ENCODE assay signal across 9 cellular contexts in genomic region chr12:124352839-124353238, GRCh38. TPM values are rescaled to one million over a fixed set of nuclear protein-coding genes. Genes with fewer than 3 reads are reported as not detected.
DNase-seq lines count a peak whose midpoint lies in the region; ATAC-seq and TF ChIP-seq lines count a peak whose summit lies in the region.
"Had no signal": no experiment of that assay in that cellular context is flagged by ENCODE, and none has a peak within 500 bp of the region (broad histone marks: within the 10 kb centered on the region; RNA-seq: fewer than 3 reads in every experiment).

No MANE protein-coding gene starts in this region.

- no peak overlapping the region for H2AFZ ChIP-seq in mammary epithelial cell (ENCODE audit: low read depth, low read length)

- intact Hi-C loops in prostate gland (cut with DNase I) = no loop called here
- intact Hi-C loops in mammary epithelial cell (cut with micrococcal nuclease) = no loop called here

- no peaks in the 10 kb centered on the region for H3K27me3 ChIP-seq in prostate gland (replicated peaks; ENCODE audit: insufficient read depth)
- H3K27me3 ChIP-seq in mammary epithelial cell (ENCODE audit: insufficient read depth, low read length) = no peaks in the 10 kb centered on the region

- no peak overlapping the region for H3K27ac Mint-ChIP-seq in activated naive CD8-positive, alpha-beta T cell treated with anti-CD3 and anti-CD28 coated beads, Interleukin-2, amount 50 U/mL, for 24 hours
- H3K27ac Mint-ChIP-seq: activated naive CD8-positive, alpha-beta T cell had no signal

- H3K27ac ChIP-seq in prostate gland = peak overlapping the region in 1 of 2 donors; percentile 12
- H3K27ac ChIP-seq in mammary epithelial cell (ENCODE audit: insufficient read depth, low read depth, low read length) = no peak overlapping the region

- in situ Hi-C loops in mammary epithelial cell (cut with MboI; ENCODE audit: low sequenced_read_pairs in 2 of 2) = no loop called here

- 26% methylated on average over 9 of the region's 9 CpGs for WGBS in prostate gland
- WGBS in mammary epithelial cell (ENCODE audit: low coverage, missing lambda C conversion rate) = 83% methylated on average over 3 of the region's 9 CpGs

- H3K79me2 ChIP-seq in mammary epithelial cell (ENCODE audit: insufficient read depth, low read length) = no peaks in the 10 kb centered on the region

- TF ChIP-seq CTCF in fibroblast of mammary gland (conservative IDR thresholded peaks at IDR 0.05; ENCODE audit: control insufficient read depth, insufficient read depth, low read depth, low read length) (no peak), prostate gland (IDR thresholded peaks at IDR 0.05) (no peak), mammary epithelial cell (conservative IDR thresholded peaks at IDR 0.05 in 1 of 2, IDR thresholded peaks at IDR 0.05 in 1 of 2; ENCODE audit: extremely low read depth in 1 of 2, insufficient read depth in 1 of 2, low read depth in 1 of 2, low read length in 2 of 2) (no peak)

- no peaks in the 10 kb centered on the region for H3K9me3 Mint-ChIP-seq in activated naive CD8-positive, alpha-beta T cell treated with anti-CD3 and anti-CD28 coated beads, Interleukin-2, amount 50 U/mL, for 24 hours

- peaks cover 8 to 45% of the 10 kb centered on the region in 2 donors for H3K36me3 ChIP-seq in prostate gland
- H3K36me3 ChIP-seq in mammary epithelial cell (ENCODE audit: insufficient read depth, low read length) = peaks cover 16% of the 10 kb centered on the region

- H3K36me3 Mint-ChIP-seq in activated naive CD8-positive, alpha-beta T cell treated with anti-CD3 and anti-CD28 coated beads, Interleukin-2, amount 50 U/mL, for 24 hours (ENCODE audit: low read depth) = peaks cover 17% of the 10 kb centered on the region
- H3K36me3 Mint-ChIP-seq: activated naive CD8-positive, alpha-beta T cell had no signal

- dilution Hi-C loops in mammary epithelial cell (cut with HindIII; ENCODE audit: low sequenced_read_pairs) = loop anchor here (10.0 kb wide), 2 partner anchors 208 to 382 kb away; no protein-coding TSS in a partner anchor

- H3K9ac ChIP-seq in mammary epithelial cell (ENCODE audit: insufficient read depth, low read length) = no peak overlapping the region

- peaks cover 6% of the 10 kb centered on the region for H3K4me1 ChIP-seq in prostate gland (replicated peaks)
- no peaks in the 10 kb centered on the region for H3K4me1 ChIP-seq in mammary epithelial cell (ENCODE audit: insufficient read depth, low read length)

- DNase-seq in EH (ENCODE audit: low read depth) (peak; percentile 41), NCI-H69 (lab: John Stamatoyannopoulos, UW) (peak; percentile 43), fibroblast of mammary gland (ENCODE audit: low read depth) (peak; percentile 64), prostate gland (ENCODE audit: low spot score) (peak; percentile 24), NCI-H2107 treated with DMSO at 0.1 percent for 48 hours (lab: John Stamatoyannopoulos, UW; ENCODE audit: unreplicated experiment) (no peak), mammary epithelial cell (no peak)
- DNase-seq in activated naive CD8-positive, alpha-beta T cell treated with anti-CD3 and anti-CD28 coated beads, Interleukin-2, amount 50 U/mL, for 24 hours = no peak

- H3K9me3 ChIP-seq in prostate gland (no peaks in the 10 kb centered on the region), mammary epithelial cell (replicated peaks; ENCODE audit: insufficient read depth, low read length) (no peaks in the 10 kb centered on the region)

- no peaks in the 10 kb centered on the region for H3K27me3 Mint-ChIP-seq in activated naive CD8-positive, alpha-beta T cell treated with anti-CD3 and anti-CD28 coated beads, Interleukin-2, amount 50 U/mL, for 24 hours
- H3K27me3 Mint-ChIP-seq: activated naive CD8-positive, alpha-beta T cell had no signal

- H3K4me2 ChIP-seq in mammary epithelial cell (ENCODE audit: insufficient read depth, low read depth, low read length) = no peak overlapping the region

- CTCF ChIA-PET in mammary epithelial cell (lab: Charles Lee; ENCODE audit: low non-redundant PET) = no interaction called here

- ATAC-seq in GM19324 (IDR thresholded peaks at IDR 0.05; ENCODE audit: low FRiP score, unreplicated experiment) = no peak
- no peak for ATAC-seq in activated naive CD8-positive, alpha-beta T cell treated with anti-CD3 and anti-CD28 coated beads, Interleukin-2, amount 50 U/mL, for 24 hours

- H3K4me1 Mint-ChIP-seq in activated naive CD8-positive, alpha-beta T cell treated with anti-CD3 and anti-CD28 coated beads, Interleukin-2, amount 50 U/mL, for 24 hours = no peaks in the 10 kb centered on the region

- H4K20me1 ChIP-seq in mammary epithelial cell (ENCODE audit: insufficient read depth, low read length) = no peaks in the 10 kb centered on the region

- no TSS peak for BruUV-seq in mammary epithelial cell (replicated peaks; lab: Mats Ljungman, UMichigan)

- H3K4me3 Mint-ChIP-seq in activated naive CD8-positive, alpha-beta T cell treated with anti-CD3 and anti-CD28 coated beads, Interleukin-2, amount 50 U/mL, for 24 hours = no peak overlapping the region
- H3K4me3 Mint-ChIP-seq: activated naive CD8-positive, alpha-beta T cell had no signal

- no peak overlapping the region for H3K4me3 ChIP-seq in fibroblast of mammary gland (ENCODE audit: control insufficient read depth, low read depth, low read length)
- H3K4me3 ChIP-seq in prostate gland = no peak overlapping the region
- H3K4me3 ChIP-seq in mammary epithelial cell (replicated peaks in 1 of 3; ENCODE audit: insufficient read depth in 1 of 3, low read depth in 2 of 3, low read length in 3 of 3) = no peak overlapping the region

- TF ChIP-seq POLR2A in prostate gland (IDR thresholded peaks at IDR 0.05) = no peak

RNA-seq across cellular contexts. Expression of gene RFLNA, which starts 57.9 kb away (rescaled TPM):
- total RNA-seq in prostate gland (10 to 100 TPM in 1 of 2 donors, 1 to 10 TPM in 1; 5.4 to 13.7 TPM), mammary epithelial cell (1 to 10 TPM in 1 of 2 donors, not detected in 1; 4.5 TPM)
- polyA plus RNA-seq in mammary epithelial cell = 0.20 TPM
- not detected for polyA minus RNA-seq in mammary epithelial cell

Comparison
In these comparisons a context has a peak if more than half of its experiments do, and no peak if none do; other contexts are left out.
1. DNase-seq: peak in EH (single experiment), NCI-H69 (single experiment), fibroblast of mammary gland (single experiment) and prostate gland (single experiment); none in NCI-H2107 treated with DMSO at 0.1 percent for 48 hours (single experiment), mammary epithelial cell (single experiment) and activated naive CD8-positive, alpha-beta T cell treated with anti-CD3 and anti-CD28 coated beads, Interleukin-2, amount 50 U/mL, for 24 hours (single experiment).